Comparison of ENCODE assay signal across 8 cellular contexts in the genomic region with DNA sequence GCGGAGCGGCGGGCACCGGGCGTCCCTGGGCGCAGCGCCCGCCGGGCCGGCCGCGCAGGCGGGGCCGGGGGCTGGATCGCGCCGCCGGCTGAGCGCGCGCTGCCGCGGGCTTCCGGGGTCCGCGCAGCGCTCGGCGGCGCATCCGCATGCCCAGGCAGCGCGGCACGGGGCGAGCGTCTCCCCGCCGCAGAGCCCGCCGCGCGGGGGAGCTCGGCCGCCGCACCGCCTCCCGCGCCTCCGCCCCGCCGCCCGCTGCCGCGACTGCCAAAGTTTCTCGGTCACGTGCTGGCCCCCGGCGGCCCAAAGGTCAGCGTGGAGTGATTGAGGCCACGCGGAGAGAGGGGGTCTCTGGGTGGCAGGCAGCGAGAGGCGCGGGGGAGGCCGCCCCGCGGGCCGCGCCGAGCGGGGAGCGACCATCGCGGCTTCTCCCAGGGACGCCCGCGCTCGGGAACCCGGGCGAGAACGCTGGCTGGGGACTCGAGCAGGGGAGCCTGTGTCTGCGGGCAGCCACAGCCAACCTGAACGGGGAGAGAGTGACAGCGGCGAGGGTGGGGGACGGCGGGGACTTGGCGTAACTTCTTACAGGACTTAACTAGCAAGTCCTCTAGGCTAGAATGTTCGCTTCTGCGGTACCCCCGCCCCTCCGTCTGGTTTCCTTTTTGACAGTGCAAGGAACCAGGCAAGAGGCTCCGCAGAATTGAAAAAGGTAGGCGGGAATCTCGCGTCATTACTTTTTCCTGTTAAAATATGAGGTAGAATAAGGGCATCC. TPM values are rescaled to one million over a fixed set of nuclear protein-coding genes. Genes with fewer than 3 reads are reported as not detected.
A peak's percentile ranks its signal among the peaks of the same experiment; 100 is the strongest.
DNase-seq lines count a peak whose midpoint lies in the region; ATAC-seq, FAIRE-seq and TF ChIP-seq lines count a peak whose summit lies in the region.

A gene with protein sequence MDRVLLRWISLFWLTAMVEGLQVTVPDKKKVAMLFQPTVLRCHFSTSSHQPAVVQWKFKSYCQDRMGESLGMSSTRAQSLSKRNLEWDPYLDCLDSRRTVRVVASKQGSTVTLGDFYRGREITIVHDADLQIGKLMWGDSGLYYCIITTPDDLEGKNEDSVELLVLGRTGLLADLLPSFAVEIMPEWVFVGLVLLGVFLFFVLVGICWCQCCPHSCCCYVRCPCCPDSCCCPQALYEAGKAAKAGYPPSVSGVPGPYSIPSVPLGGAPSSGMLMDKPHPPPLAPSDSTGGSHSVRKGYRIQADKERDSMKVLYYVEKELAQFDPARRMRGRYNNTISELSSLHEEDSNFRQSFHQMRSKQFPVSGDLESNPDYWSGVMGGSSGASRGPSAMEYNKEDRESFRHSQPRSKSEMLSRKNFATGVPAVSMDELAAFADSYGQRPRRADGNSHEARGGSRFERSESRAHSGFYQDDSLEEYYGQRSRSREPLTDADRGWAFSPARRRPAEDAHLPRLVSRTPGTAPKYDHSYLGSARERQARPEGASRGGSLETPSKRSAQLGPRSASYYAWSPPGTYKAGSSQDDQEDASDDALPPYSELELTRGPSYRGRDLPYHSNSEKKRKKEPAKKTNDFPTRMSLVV (minus strand): TSS at position 180 of the 769 bp plus-strand sequence. CDS start 272 bp downstream, outside the sequence.

- intact Hi-C loops in activated naive CD4-positive, alpha-beta T cell treated with anti-CD3 and anti-CD28 coated beads for 36 hours (cut with micrococcal nuclease): loop anchor here (1.0 to 10.0 kb wide), 5 partner anchors 31 to 481 kb away; partner anchors contain the start of gene TADA1
- intact Hi-C loops in Right ventricle myocardium inferior (cut with DNase I) (loop anchor here (2.0 to 5.0 kb wide), 2 partner anchors 63 to 81 kb away; no protein-coding TSS in a partner anchor), pancreas (cut with DNase I) (no loop called here), transverse colon (cut with DNase I; ENCODE audit: low total_unique reads) (no loop called here)

- no peak within 1 kb of the TSS for H3K27ac ChIP-seq in ACC112 (ENCODE audit: low read depth, low read length)
- H3K27ac ChIP-seq in RWPE1: no peak within 1 kb of the TSS
- H3K27ac ChIP-seq in pancreas: peak within 1 kb of the TSS in 1 of 4 donors; percentile 18
- H3K27ac ChIP-seq in transverse colon: peak within 1 kb of the TSS; percentile 59 to 81 (median 74)

- no peaks in the 10 kb centered on the region for H3K79me2 ChIP-seq in ACC112 (ENCODE audit: control insufficient read depth, insufficient read depth, low read length, unreplicated experiment)

- TF ChIP-seq POLR2A in transverse colon (IDR thresholded peaks at IDR 0.05): no peak

- peaks cover 36% of the 10 kb centered on the region for H3K4me1 Mint-ChIP-seq in activated naive CD4-positive, alpha-beta T cell treated with anti-CD3 and anti-CD28 coated beads for 36 hours (ENCODE audit: low read depth)

- no peaks in the 10 kb centered on the region for H3K36me3 ChIP-seq in ACC112 (ENCODE audit: insufficient read depth, low read length)
- H3K36me3 ChIP-seq in pancreas: no peaks in the 10 kb centered on the region
- no peaks in the 10 kb centered on the region for H3K36me3 ChIP-seq in transverse colon

- H3K4me1 ChIP-seq in ACC112 (ENCODE audit: control insufficient read depth, insufficient read depth, low read length, unreplicated experiment) (peaks cover 4% of the 10 kb centered on the region), pancreas (no peaks in the 10 kb centered on the region), transverse colon (peaks cover 3 to 14% (median 9%) of the 10 kb centered on the region in 4 donors)

- H3K27me3 Mint-ChIP-seq in activated naive CD4-positive, alpha-beta T cell treated with anti-CD3 and anti-CD28 coated beads for 36 hours (ENCODE audit: low read depth): peaks cover 10% of the 10 kb centered on the region

- 0% methylated on average over 62 to 97 of the region's 97 CpGs for WGBS in pancreas, 2 donors
- 0 to 3% methylated on average over 5 to 46 of the region's 97 CpGs for WGBS in transverse colon (ENCODE audit: low coverage in 1 of 2), 2 donors

- H3K4me3 Mint-ChIP-seq in activated naive CD4-positive, alpha-beta T cell treated with anti-CD3 and anti-CD28 coated beads for 36 hours: peak within 1 kb of the TSS; percentile 91

- H3K27ac Mint-ChIP-seq in activated naive CD4-positive, alpha-beta T cell treated with anti-CD3 and anti-CD28 coated beads for 36 hours: peak within 1 kb of the TSS; percentile 90

- H3K4me3 ChIP-seq in ACC112 (ENCODE audit: low read depth, low read length): peak within 1 kb of the TSS; percentile 79
- H3K4me3 ChIP-seq in pancreas: peak within 1 kb of the TSS; percentile 63 to 65 (median 63)
- H3K4me3 ChIP-seq in transverse colon: peak within 1 kb of the TSS; percentile 61 to 82 (median 67)

- peaks cover 88% of the 10 kb centered on the region for H3K27me3 ChIP-seq in ACC112 (ENCODE audit: insufficient read depth, low read length)
- H3K27me3 ChIP-seq in pancreas: peaks cover 0 to 17% (median 1%) of the 10 kb centered on the region in 4 donors
- H3K27me3 ChIP-seq in transverse colon: peaks cover 38% of the 10 kb centered on the region

- in situ Hi-C loops in transverse colon (cut with MboI; ENCODE audit: low pct_ligation_motif_present in 1 of 4, low pct_unique_long_range_greater_than_20kb in 1 of 4, low sequenced_read_pairs in 3 of 4): no loop called here

- ATAC-seq in GM18858 (IDR thresholded peaks at IDR 0.05; ENCODE audit: unreplicated experiment) (peak; percentile 44), HG03159 (IDR thresholded peaks at IDR 0.05; ENCODE audit: unreplicated experiment) (peak; percentile 63), Right ventricle myocardium inferior (peak; percentile 82), pancreas (peak; percentile 79 to 89 (median 86))

- FAIRE-seq in pancreas (lab: Jason Lieb, UNC): no peak

- peak within 1 kb of the TSS; percentile 77 for H2AFZ ChIP-seq in ACC112 (ENCODE audit: low read length, unreplicated experiment)

- CTCF ChIA-PET in RWPE1 (lab: Yijun Ruan, JAX): interaction anchor here (0.6 to 1.0 kb wide), 3 partner anchors 32 to 107 kb away, joined by 3 to 4 read pairs (median 3); no protein-coding TSS in a partner anchor
- CTCF ChIA-PET in activated naive CD4-positive, alpha-beta T cell treated with anti-CD3 and anti-CD28 coated beads for 36 hours (lab: Charles Lee): interaction anchor here (1.0 kb wide), 1 partner anchor 84 kb away, joined by 4 read pairs; no protein-coding TSS in a partner anchor

- no peaks in the 10 kb centered on the region for H3K36me3 Mint-ChIP-seq in activated naive CD4-positive, alpha-beta T cell treated with anti-CD3 and anti-CD28 coated beads for 36 hours (ENCODE audit: low read depth)

- TF ChIP-seq EP300 in transverse colon (IDR thresholded peaks at IDR 0.05; ENCODE audit: low read depth): no peak

- POLR2A ChIA-PET in RWPE1 (lab: Yijun Ruan, JAX; ENCODE audit: low non-redundant PET): no interaction called here

- peak; percentile 30 for DNase-seq in RWPE1 (ENCODE audit: low spot score)
- peak; percentile 84 for DNase-seq in activated naive CD4-positive, alpha-beta T cell treated with anti-CD3 and anti-CD28 coated beads for 36 hours
- DNase-seq in Right ventricle myocardium inferior (ENCODE audit: missing footprints): peak; percentile 73
- DNase-seq in pancreas: peak; percentile 36 to 83 (median 50)
- DNase-seq in transverse colon: peak; percentile 50

- peak; percentile 33; the same call in 1 of the 2 replicates for TF ChIP-seq CTCF in RWPE1 (conservative IDR thresholded peaks at IDR 0.05; ENCODE audit: low read depth)
- TF ChIP-seq CTCF in pancreas (IDR thresholded peaks at IDR 0.05): no peak
- no peak for TF ChIP-seq CTCF in transverse colon (IDR thresholded peaks at IDR 0.05)

- H3K9me3 ChIP-seq in pancreas (no peaks in the 10 kb centered on the region), transverse colon (no peaks in the 10 kb centered on the region)

- H3K9me3 Mint-ChIP-seq in activated naive CD4-positive, alpha-beta T cell treated with anti-CD3 and anti-CD28 coated beads for 36 hours: no peaks in the 10 kb centered on the region

RNA-seq across cellular contexts. Expression of the gene that starts here (rescaled TPM):
- total RNA-seq in activated naive CD4-positive, alpha-beta T cell treated with anti-CD3 and anti-CD28 coated beads for 36 hours: 10 to 100 TPM in 1 of 2 experiments, 1 to 10 TPM in 1; 9.1 to 10.5 TPM
- total RNA-seq in Right ventricle myocardium inferior: 1.8 TPM
- under 1 TPM; 0.09 to 0.95 (median 0.33) TPM for total RNA-seq in pancreas
- under 1 TPM; 0.11 to 0.63 TPM for polyA plus RNA-seq in pancreas
- 1 to 10 TPM; 1.1 to 5.4 (median 1.7) TPM for total RNA-seq in transverse colon

Comparison
In these comparisons a context has a peak if more than half of its experiments do, and no peak if none do; other contexts are left out.
1. Peak in DNase-seq, ATAC-seq and H3K4me3 ChIP-seq in pancreas; RNA of the gene not detected or under 1 TPM.
2. H3K27ac ChIP-seq: peak in transverse colon (4 of 4); none in ACC112 (single experiment) and RWPE1 (single experiment).
3. DNase-seq: peak in every context shown above with its lines; median percentile 84 in activated naive CD4-positive, alpha-beta T cell treated with anti-CD3 and anti-CD28 coated beads for 36 hours; 73 in Right ventricle myocardium inferior; 50 in pancreas; 50 in transverse colon; 30 in RWPE1.
4. intact Hi-C loops: an anchor here in activated naive CD4-positive, alpha-beta T cell treated with anti-CD3 and anti-CD28 coated beads for 36 hours (1.0 to 10.0 kb wide) and Right ventricle myocardium inferior (2.0 to 5.0 kb wide); none called in pancreas and transverse colon.
5. Peak in every context shown above with its lines, with median percentiles within 50 percentile points of each other: H3K4me3 ChIP-seq and ATAC-seq.